11 cellular contexts compared by ENCODE assay signal in genomic region chr7:150738092-150739044, GRCh38. TPM values are rescaled to one million over a fixed set of nuclear protein-coding genes. Genes with fewer than 3 reads are reported as not detected.
A peak's percentile ranks its signal among the peaks of the same experiment; 100 is the strongest.
DNase-seq lines count a peak whose midpoint lies in the region; ATAC-seq and TF ChIP-seq lines count a peak whose summit lies in the region.
"Had no signal": no experiment of that assay in that cellular context is flagged by ENCODE, and none has a peak within 500 bp of the region (broad histone marks: within the 10 kb centered on the region; RNA-seq: fewer than 3 reads in every experiment).

No MANE protein-coding gene starts in this region.

- H3K27me3 ChIP-seq in GM06990 (replicated peaks; ENCODE audit: control insufficient read depth, insufficient read depth, low read length) (no peaks in the 10 kb centered on the region), MG63 (no peaks in the 10 kb centered on the region)

- H3K4me1 Mint-ChIP-seq in T-cell = peaks cover 65 to 86% (median 69%) of the 10 kb centered on the region in 3 donors

- peak in 3 of 4 experiments; percentile 10 to 27 (median 21) for ATAC-seq in T-cell (replicated peaks in 1 of 4)

- H3K4me3 Mint-ChIP-seq in T-cell = peak overlapping the region; percentile 93 to 99 (median 93)

- peaks cover 59% of the 10 kb centered on the region for H3K36me3 Mint-ChIP-seq in T-cell

- H3K36me3 ChIP-seq in GM06990 (ENCODE audit: control insufficient read depth, insufficient read depth, low read length) = peaks cover 7% of the 10 kb centered on the region
- H3K36me3 ChIP-seq in MG63 = no peaks in the 10 kb centered on the region
- H3K36me3 ChIP-seq: cardiac muscle cell had no signal

- peak overlapping the region; percentile 77 for H3K4me3 ChIP-seq in GM06990 (replicated peaks; ENCODE audit: low read depth, low read length)
- H3K4me3 ChIP-seq in epithelial cell of esophagus (ENCODE audit: low read length) = no peak overlapping the region
- no peak overlapping the region for H3K4me3 ChIP-seq in MG63
- H3K4me3 ChIP-seq: cardiac muscle cell had no signal

- no peaks in the 10 kb centered on the region for H3K27me3 Mint-ChIP-seq in T-cell

- H3K9me3 Mint-ChIP-seq in T-cell = no peaks in the 10 kb centered on the region

- TF ChIP-seq CTCF in GM06990 (IDR thresholded peaks at IDR 0.05; ENCODE audit: insufficient read depth, low read length, poor library complexity, severe bottlenecking) (no peak), epithelial cell of esophagus (IDR thresholded peaks at IDR 0.05; ENCODE audit: insufficient read depth, low read depth, low read length, missing control alignments) (no peak)

- POLR2A ChIA-PET in T-cell (lab: Charles Lee) = interaction anchor here in 1 of 2 donors (0.5 to 1.1 kb wide), 3 partner anchors 34 to 257 kb away, joined by 3 to 4 read pairs (median 3); partner anchors contain the start of gene GIMAP7

- peak overlapping the region; percentile 94 to 99 for H3K27ac Mint-ChIP-seq in T-cell

- no peak for DNase-seq in GM06990 (ENCODE audit: extremely low read depth, insufficient read length)
- peak in 3 of 34 experiments; percentile 30 to 45 (median 41) for DNase-seq in T-cell
- peak; percentile 73 for DNase-seq in epithelial cell of esophagus (ENCODE audit: low read depth)
- DNase-seq in renal cortical epithelial cell (ENCODE audit: low read depth) = peak; percentile 1
- no peak for DNase-seq in GDM1 (lab: John Stamatoyannopoulos, UW)
- no peak for DNase-seq in NOMO-1 treated with dmso at 0.1 percent for 144 hours (lab: John Stamatoyannopoulos, UW; ENCODE audit: unreplicated experiment)
- no peak for DNase-seq in HuH-7 (ENCODE audit: low spot score)
- DNase-seq in MG63 = no peak
- DNase-seq: H7, NCI-H1048 had no signal

- CTCF ChIA-PET in T-cell (lab: Charles Lee) = interaction anchor here (0.6 to 1.6 kb wide), 3 partner anchors 17 to 289 kb away, joined by 3 to 9 read pairs (median 4); partner anchors contain the start of gene GIMAP1 (in 1 of the 2)

- H3K9me3 ChIP-seq in MG63 = no peaks in the 10 kb centered on the region

RNA-seq across cellular contexts. Expression of gene GIMAP5, which starts 1.1 kb away (rescaled TPM):
- 100 to 1,000 TPM in 3 of 5 donors, 10 to 100 TPM in 2; 82.8 to 271 (median 248) TPM for total RNA-seq in T-cell
- total RNA-seq in renal cortical epithelial cell = 0.20 and 0.35 TPM in 2 replicates
- total RNA-seq in MG63 (2014; rRNA removed; shearing (Covaris generic); ENCODE audit: low replicate concordance) = not detected in 2 replicates
- total RNA-seq: H7 had no signal

RNA-seq across cellular contexts. Expression of gene GIMAP1, which starts 22.0 kb away (rescaled TPM):
- total RNA-seq in T-cell (10 to 100 TPM; 23.5 to 99.9 (median 76.8) TPM), renal cortical epithelial cell (not detected in 2 replicates)
- not detected in 2 replicates for total RNA-seq in MG63 (2014; rRNA removed; shearing (Covaris generic); ENCODE audit: low replicate concordance)
- total RNA-seq: H7 had no signal

RNA-seq across cellular contexts. Expression of gene GIMAP2, which starts 52.9 kb away (rescaled TPM):
- total RNA-seq in T-cell = 100 to 1,000 TPM in 4 of 5 donors, 10 to 100 TPM in 1; 83.2 to 226 (median 183) TPM
- total RNA-seq in renal cortical epithelial cell = 0.85 and 1.2 TPM in 2 replicates
- 3.1 and 8.3 TPM in 2 replicates for total RNA-seq in MG63 (2014; rRNA removed; shearing (Covaris generic); ENCODE audit: low replicate concordance)
- total RNA-seq: cardiac muscle cell, H7 had no signal

Comparison
In these comparisons a context has a peak if more than half of its experiments do, and no peak if none do; other contexts are left out.
1. DNase-seq: peak in epithelial cell of esophagus (single experiment) and renal cortical epithelial cell (single experiment); none in GM06990 (single experiment), GDM1 (single experiment), NOMO-1 treated with dmso at 0.1 percent for 144 hours (single experiment), HuH-7 (single experiment) and MG63 (single experiment).
2. RNA of gene GIMAP5, which starts 1.1 kb away (total RNA-seq): 82.8 to 271 TPM in T-cell; 0.20 to 0.35 TPM in renal cortical epithelial cell and not detected in MG63; every median in the first group is over 10 times any median in the second.
3. RNA of gene GIMAP1, which starts 22.0 kb away (total RNA-seq): 23.5 to 99.9 TPM in T-cell; not detected in renal cortical epithelial cell and not detected in MG63; every median in the first group is over 10 times any median in the second.